Comparison of ENCODE assay signal across 1 cellular context in the genomic region with DNA sequence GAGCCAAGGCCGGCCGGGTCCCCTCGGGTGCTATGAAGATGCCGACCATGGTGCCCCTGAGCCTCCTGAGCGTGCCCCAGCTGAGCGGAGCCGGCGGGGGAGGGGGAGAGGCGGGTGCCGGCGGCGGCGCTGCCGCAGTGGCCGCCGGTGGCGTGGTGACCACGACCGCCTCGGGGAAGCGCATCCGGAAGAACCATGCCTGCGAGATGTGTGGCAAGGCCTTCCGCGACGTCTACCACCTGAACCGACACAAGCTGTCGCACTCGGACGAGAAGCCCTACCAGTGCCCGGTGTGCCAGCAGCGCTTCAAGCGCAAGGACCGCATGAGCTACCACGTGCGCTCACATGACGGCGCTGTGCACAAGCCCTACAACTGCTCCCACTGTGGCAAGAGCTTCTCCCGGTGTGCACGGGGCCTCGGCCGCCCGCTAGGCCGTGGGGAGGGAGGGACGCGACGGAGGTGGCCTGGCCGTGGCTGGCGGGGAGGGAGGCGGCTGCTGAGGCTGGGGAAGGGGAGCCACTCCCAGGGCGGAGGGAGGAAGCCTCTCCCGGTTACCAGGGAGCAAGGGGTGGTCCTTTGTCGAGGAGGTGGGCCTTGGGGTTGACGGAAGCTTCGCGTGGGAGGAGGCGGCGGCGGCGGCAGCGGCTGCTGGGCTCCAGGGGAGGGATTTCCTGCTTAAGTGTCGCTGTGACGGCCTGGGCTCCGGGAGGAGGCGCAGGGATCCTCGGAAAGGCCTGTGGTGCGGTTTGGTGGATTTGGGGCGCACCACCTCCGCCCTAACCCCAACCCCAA.
A peak's percentile ranks its signal among the peaks of the same experiment; 100 is the strongest.
TF ChIP-seq lines count a peak whose summit lies in the region.

No MANE protein-coding gene starts in this region.

TF ChIP-seq in A549, 52 proteins besides CTCF, POLR2A, EP300 and RAD21:
- TF ChIP-seq TFCP2L1 (CRISPR knock-in tag; IDR thresholded peaks at IDR 0.05) (0 out of 2 replicates have a peak, but pooled peaks have one; percentile 15), RCOR1 (IDR thresholded peaks at IDR 0.05; ENCODE audit: low read depth, low read length) (no peak), JUN (IDR thresholded peaks at IDR 0.05) (peak; percentile 45 to 86; a peak in 3 of 5 replicates), CBX2 (IDR thresholded peaks at IDR 0.05; ENCODE audit: borderline replicate concordance, low read depth) (no peak), HOXB13 (CRISPR knock-in tag; IDR thresholded peaks at IDR 0.05; ENCODE audit: low read depth) (peak; percentile 72; the same call in 1 of the 2 replicates), RNF2 (IDR thresholded peaks at IDR 0.05; ENCODE audit: borderline replicate concordance, low read depth) (peak; percentile 94; the same call in 1 of the 2 replicates), SMC3 (IDR thresholded peaks at IDR 0.05) (peak; percentile 55; the same call in 2 of the 3 replicates), HDAC2 (IDR thresholded peaks at IDR 0.05) (0 out of 2 replicates have a peak, but pooled peaks have one; percentile 27), RARB (CRISPR knock-in tag; IDR thresholded peaks at IDR 0.05) (no peak), ZC3H11A (IDR thresholded peaks at IDR 0.05) (no peak), FOSL2 (IDR thresholded peaks at IDR 0.05) (no peak), FOSL2 (CRISPR knock-in tag; IDR thresholded peaks at IDR 0.05) (no peak), MYC (IDR thresholded peaks at IDR 0.05; ENCODE audit: borderline replicate concordance, low read length) (peak; percentile 82), EHF (CRISPR knock-in tag; IDR thresholded peaks at IDR 0.05) (0 out of 2 replicates have a peak, but pooled peaks have one; percentile 45), NPAS2 (CRISPR knock-in tag; IDR thresholded peaks at IDR 0.05; ENCODE audit: borderline replicate concordance) (peak; percentile 72), BHLHE40 (IDR thresholded peaks at IDR 0.05; ENCODE audit: low read depth, low read length) (peak; percentile 34; the same call in 1 of the 2 replicates), TP53 (CRISPR knock-in tag; IDR thresholded peaks at IDR 0.05) (no peak), HOXB5 (CRISPR knock-in tag; IDR thresholded peaks at IDR 0.05) (peak; percentile 48; the same call in 1 of the 2 replicates)
- TF ChIP-seq, protein P1, sequence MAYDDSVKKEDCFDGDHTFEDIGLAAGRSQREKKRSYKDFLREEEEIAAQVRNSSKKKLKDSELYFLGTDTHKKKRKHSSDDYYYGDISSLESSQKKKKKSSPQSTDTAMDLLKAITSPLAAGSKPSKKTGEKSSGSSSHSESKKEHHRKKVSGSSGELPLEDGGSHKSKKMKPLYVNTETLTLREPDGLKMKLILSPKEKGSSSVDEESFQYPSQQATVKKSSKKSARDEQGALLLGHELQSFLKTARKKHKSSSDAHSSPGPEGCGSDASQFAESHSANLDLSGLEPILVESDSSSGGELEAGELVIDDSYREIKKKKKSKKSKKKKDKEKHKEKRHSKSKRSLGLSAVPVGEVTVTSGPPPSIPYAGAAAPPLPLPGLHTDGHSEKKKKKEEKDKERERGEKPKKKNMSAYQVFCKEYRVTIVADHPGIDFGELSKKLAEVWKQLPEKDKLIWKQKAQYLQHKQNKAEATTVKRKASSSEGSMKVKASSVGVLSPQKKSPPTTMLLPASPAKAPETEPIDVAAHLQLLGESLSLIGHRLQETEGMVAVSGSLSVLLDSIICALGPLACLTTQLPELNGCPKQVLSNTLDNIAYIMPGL (CRISPR knock-in tag; IDR thresholded peaks at IDR 0.05; ENCODE audit: borderline replicate concordance), result peak; percentile 60; the same call in 1 of the 2 replicates
- TF ChIP-seq, protein P2, sequence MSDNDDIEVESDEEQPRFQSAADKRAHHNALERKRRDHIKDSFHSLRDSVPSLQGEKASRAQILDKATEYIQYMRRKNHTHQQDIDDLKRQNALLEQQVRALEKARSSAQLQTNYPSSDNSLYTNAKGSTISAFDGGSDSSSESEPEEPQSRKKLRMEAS (IDR thresholded peaks at IDR 0.05), result peak; percentile 99
- TF ChIP-seq, protein P3, sequence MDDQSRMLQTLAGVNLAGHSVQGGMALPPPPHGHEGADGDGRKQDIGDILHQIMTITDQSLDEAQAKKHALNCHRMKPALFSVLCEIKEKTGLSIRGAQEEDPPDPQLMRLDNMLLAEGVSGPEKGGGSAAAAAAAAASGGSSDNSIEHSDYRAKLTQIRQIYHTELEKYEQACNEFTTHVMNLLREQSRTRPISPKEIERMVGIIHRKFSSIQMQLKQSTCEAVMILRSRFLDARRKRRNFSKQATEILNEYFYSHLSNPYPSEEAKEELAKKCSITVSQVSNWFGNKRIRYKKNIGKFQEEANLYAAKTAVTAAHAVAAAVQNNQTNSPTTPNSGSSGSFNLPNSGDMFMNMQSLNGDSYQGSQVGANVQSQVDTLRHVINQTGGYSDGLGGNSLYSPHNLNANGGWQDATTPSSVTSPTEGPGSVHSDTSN (IDR thresholded peaks at IDR 0.05), result peak; percentile 81
- TF ChIP-seq, protein P4, sequence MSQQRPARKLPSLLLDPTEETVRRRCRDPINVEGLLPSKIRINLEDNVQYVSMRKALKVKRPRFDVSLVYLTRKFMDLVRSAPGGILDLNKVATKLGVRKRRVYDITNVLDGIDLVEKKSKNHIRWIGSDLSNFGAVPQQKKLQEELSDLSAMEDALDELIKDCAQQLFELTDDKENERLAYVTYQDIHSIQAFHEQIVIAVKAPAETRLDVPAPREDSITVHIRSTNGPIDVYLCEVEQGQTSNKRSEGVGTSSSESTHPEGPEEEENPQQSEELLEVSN (IDR thresholded peaks at IDR 0.05; ENCODE audit: borderline replicate concordance, low read depth), result peak; percentile 96
- TF ChIP-seq, protein P5, sequence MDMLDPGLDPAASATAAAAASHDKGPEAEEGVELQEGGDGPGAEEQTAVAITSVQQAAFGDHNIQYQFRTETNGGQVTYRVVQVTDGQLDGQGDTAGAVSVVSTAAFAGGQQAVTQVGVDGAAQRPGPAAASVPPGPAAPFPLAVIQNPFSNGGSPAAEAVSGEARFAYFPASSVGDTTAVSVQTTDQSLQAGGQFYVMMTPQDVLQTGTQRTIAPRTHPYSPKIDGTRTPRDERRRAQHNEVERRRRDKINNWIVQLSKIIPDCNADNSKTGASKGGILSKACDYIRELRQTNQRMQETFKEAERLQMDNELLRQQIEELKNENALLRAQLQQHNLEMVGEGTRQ (IDR thresholded peaks at IDR 0.05), result peak; percentile 65
- TF ChIP-seq, protein P6, sequence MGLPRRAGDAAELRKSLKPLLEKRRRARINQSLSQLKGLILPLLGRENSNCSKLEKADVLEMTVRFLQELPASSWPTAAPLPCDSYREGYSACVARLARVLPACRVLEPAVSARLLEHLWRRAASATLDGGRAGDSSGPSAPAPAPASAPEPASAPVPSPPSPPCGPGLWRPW (IDR thresholded peaks at IDR 0.05), result no peak
- TF ChIP-seq, protein P7, sequence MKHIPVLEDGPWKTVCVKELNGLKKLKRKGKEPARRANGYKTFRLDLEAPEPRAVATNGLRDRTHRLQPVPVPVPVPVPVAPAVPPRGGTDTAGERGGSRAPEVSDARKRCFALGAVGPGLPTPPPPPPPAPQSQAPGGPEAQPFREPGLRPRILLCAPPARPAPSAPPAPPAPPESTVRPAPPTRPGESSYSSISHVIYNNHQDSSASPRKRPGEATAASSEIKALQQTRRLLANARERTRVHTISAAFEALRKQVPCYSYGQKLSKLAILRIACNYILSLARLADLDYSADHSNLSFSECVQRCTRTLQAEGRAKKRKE (CRISPR knock-in tag; IDR thresholded peaks at IDR 0.05; ENCODE audit: low read depth), result 0 out of 2 replicates have a peak, but pooled peaks have one; percentile 68
- TF ChIP-seq, protein P8, sequence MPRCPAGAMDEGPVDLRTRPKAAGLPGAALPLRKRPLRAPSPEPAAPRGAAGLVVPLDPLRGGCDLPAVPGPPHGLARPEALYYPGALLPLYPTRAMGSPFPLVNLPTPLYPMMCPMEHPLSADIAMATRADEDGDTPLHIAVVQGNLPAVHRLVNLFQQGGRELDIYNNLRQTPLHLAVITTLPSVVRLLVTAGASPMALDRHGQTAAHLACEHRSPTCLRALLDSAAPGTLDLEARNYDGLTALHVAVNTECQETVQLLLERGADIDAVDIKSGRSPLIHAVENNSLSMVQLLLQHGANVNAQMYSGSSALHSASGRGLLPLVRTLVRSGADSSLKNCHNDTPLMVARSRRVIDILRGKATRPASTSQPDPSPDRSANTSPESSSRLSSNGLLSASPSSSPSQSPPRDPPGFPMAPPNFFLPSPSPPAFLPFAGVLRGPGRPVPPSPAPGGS (IDR thresholded peaks at IDR 0.05), result peak; percentile 17; the same call in 1 of the 3 replicates
